ENCODE assay signal across 1 cellular context in the genomic region with DNA sequence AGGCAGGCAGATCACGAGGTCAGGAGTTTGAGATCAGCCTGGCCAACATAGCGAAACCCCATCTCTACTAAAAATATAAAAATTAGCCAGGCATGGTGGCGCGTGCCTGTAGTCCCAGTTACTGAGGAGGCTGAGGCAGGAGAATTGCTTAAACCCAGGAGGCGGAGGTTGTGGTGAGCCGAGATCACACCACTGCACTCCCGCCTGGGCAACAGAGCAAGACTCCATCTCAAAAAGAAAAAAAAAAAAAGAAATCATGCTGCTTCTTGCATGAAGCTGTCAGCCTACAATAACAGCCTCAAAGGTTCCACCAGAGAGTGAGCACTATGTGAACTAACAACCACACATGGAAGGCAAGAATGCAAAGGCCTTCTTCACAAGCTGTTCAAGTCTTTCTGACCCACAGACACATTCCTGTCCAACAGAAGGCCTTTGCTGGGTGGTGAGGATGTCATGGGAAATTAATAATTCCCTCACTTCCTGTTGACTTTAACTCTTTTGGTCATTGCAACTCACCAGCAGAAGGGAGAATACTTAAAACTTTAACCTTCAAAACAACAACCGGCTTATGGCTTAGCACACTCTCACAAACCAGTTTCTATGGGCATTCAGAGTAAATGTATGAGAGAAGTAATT.
TF ChIP-seq lines count a peak whose summit lies in the region.
"Not testable (repeated sequence)": the region's sequence is repeated elsewhere in the genome, so short reads cannot be mapped to it uniquely, and the experiment has no call there.

No MANE protein-coding gene starts in this region.

TF ChIP-seq in HepG2, 621 proteins besides CTCF, POLR2A, EP300 and RAD21:
- TF ChIP-seq CREB1 (IDR thresholded peaks at IDR 0.05) (peak; percentile 16; the same call in 1 of the 2 replicates), CREB1 (CRISPR knock-in tag; IDR thresholded peaks at IDR 0.05) (peak; percentile 59; the same call in 1 of the 2 replicates), ZNF121 (CRISPR knock-in tag; IDR thresholded peaks at IDR 0.05) (peak; percentile 76), ZNF652 (CRISPR knock-in tag; IDR thresholded peaks at IDR 0.05; ENCODE audit: borderline replicate concordance, low read depth) (peak; percentile 57; the same call in 1 of the 2 replicates), GABPB1 (CRISPR knock-in tag; IDR thresholded peaks at IDR 0.05) (peak; percentile 8; the same call in 1 of the 2 replicates), GABPA (CRISPR knock-in tag; IDR thresholded peaks at IDR 0.05; ENCODE audit: low read depth) (peak; percentile 49; the same call in 1 of the 2 replicates), ZNF644 (CRISPR knock-in tag; IDR thresholded peaks at IDR 0.05; ENCODE audit: low read depth) (0 out of 2 replicates have a peak, but pooled peaks have one; percentile 0), ZBTB21 (CRISPR knock-in tag; IDR thresholded peaks at IDR 0.05) (peak; percentile 88; the same call in 1 of the 2 replicates)
- TF ChIP-seq, protein P1, sequence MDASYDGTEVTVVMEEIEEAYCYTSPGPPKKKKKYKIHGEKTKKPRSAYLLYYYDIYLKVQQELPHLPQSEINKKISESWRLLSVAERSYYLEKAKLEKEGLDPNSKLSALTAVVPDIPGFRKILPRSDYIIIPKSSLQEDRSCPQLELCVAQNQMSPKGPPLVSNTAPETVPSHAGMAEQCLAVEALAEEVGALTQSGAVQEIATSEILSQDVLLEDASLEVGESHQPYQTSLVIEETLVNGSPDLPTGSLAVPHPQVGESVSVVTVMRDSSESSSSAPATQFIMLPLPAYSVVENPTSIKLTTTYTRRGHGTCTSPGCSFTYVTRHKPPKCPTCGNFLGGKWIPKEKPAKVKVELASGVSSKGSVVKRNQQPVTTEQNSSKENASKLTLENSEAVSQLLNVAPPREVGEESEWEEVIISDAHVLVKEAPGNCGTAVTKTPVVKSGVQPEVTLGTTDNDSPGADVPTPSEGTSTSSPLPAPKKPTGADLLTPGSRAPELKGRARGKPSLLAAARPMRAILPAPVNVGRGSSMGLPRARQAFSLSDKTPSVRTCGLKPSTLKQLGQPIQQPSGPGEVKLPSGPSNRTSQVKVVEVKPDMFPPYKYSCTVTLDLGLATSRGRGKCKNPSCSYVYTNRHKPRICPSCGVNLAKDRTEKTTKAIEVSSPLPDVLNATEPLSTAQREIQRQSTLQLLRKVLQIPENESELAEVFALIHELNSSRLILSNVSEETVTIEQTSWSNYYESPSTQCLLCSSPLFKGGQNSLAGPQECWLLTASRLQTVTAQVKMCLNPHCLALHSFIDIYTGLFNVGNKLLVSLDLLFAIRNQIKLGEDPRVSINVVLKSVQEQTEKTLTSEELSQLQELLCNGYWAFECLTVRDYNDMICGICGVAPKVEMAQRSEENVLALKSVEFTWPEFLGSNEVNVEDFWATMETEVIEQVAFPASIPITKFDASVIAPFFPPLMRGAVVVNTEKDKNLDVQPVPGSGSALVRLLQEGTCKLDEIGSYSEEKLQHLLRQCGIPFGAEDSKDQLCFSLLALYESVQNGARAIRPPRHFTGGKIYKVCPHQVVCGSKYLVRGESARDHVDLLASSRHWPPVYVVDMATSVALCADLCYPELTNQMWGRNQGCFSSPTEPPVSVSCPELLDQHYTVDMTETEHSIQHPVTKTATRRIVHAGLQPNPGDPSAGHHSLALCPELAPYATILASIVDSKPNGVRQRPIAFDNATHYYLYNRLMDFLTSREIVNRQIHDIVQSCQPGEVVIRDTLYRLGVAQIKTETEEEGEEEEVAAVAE (CRISPR knock-in tag; IDR thresholded peaks at IDR 0.05; ENCODE audit: borderline replicate concordance), result 0 out of 2 replicates have a peak, but pooled peaks have one; percentile 18
- TF ChIP-seq, protein P2, sequence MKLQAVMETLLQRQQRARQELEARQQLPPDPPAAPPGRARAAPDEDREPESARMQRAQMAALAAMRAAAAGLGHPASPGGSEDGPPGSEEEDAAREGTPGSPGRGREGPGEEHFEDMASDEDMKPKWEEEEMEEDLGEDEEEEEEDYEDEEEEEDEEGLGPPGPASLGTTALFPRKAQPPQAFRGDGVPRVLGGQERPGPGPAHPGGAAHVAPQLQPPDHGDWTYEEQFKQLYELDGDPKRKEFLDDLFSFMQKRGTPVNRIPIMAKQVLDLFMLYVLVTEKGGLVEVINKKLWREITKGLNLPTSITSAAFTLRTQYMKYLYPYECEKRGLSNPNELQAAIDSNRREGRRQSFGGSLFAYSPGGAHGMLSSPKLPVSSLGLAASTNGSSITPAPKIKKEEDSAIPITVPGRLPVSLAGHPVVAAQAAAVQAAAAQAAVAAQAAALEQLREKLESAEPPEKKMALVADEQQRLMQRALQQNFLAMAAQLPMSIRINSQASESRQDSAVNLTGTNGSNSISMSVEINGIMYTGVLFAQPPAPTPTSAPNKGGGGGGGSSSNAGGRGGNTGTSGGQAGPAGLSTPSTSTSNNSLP (IDR thresholded peaks at IDR 0.05; ENCODE audit: low read depth, low read length), result peak; percentile 54; the same call in 1 of the 2 replicates
- TF ChIP-seq GABPA (IDR thresholded peaks at IDR 0.05; ENCODE audit: low read depth, low read length), result not testable (repeated sequence)
TF ChIP-seq in HepG2: peak in this region for 9; not testable (repeated sequence) for 612.
